Comparison of ENCODE assay signal across 12 cellular contexts in the genomic region with DNA sequence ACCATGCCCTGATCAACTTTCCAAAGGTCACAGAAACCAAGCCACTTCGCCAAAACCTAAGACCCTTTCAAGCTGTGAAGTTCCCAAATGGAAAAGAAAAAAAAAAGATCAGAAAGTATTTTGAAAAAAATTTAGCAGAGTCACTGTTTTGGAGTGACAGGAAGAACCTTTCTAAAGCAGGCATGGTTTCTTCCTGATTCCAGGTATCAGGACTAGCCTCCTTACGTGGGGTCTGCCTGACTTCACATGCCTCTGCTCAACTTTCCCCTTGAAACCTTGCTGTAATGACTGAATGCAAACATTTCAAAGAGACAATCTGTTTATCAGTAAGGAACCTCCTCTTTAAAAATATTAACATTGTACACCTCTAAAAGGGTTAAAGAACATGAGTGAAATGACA. TPM values are rescaled to one million over a fixed set of nuclear protein-coding genes. Genes with fewer than 3 reads are reported as not detected.
DNase-seq lines count a peak whose midpoint lies in the region; ATAC-seq and TF ChIP-seq lines count a peak whose summit lies in the region.
"Had no signal": no experiment of that assay in that cellular context is flagged by ENCODE, and none has a peak within 500 bp of the region (broad histone marks: within the 10 kb centered on the region; RNA-seq: fewer than 3 reads in every experiment).

No MANE protein-coding gene starts in this region.

- peak overlapping the region; percentile 91 for H3K27ac Mint-ChIP-seq in osteocyte (ENCODE audit: unreplicated experiment)

- H3K27ac ChIP-seq in heart right ventricle (peak overlapping the region in 7 of 10 donors; percentile 53 to 78 (median 63)), epithelial cell of prostate (peak overlapping the region; percentile 91), uterus (peak overlapping the region; percentile 72 to 76)

- H3K27me3 Mint-ChIP-seq in osteocyte (ENCODE audit: unreplicated experiment): no peaks in the 10 kb centered on the region

- H3K4me1 Mint-ChIP-seq in osteocyte (ENCODE audit: unreplicated experiment): peaks cover 84% of the 10 kb centered on the region

- no peaks in the 10 kb centered on the region for H3K27me3 ChIP-seq in heart right ventricle
- no peaks in the 10 kb centered on the region for H3K27me3 ChIP-seq in uterus
- H3K27me3 ChIP-seq: body of pancreas had no signal

- H3K4me3 ChIP-seq in heart right ventricle (no peak overlapping the region), uterus (no peak overlapping the region)
- H3K4me3 ChIP-seq: body of pancreas had no signal

- intact Hi-C loops in heart right ventricle (cut with DNase I): loop anchor here in 2 of 10 donors (2.0 to 10.0 kb wide), 2 partner anchors 47 to 63 kb away; no protein-coding TSS in a partner anchor
- intact Hi-C loops in left cardiac atrium (cut with DNase I): no loop called here
- intact Hi-C loops in uterus (cut with DNase I; ENCODE audit: low total_unique reads): no loop called here

- DNase-seq in heart right ventricle (no peak), left cardiac atrium (no peak), epithelial cell of prostate (ENCODE audit: low read depth, low spot score) (no peak), osteocyte (ENCODE audit: extremely low spot score, unreplicated experiment) (no peak), uterus (no peak), DMS114 treated with DMSO at 0.1 percent for 48 hours (lab: John Stamatoyannopoulos, UW; ENCODE audit: unreplicated experiment) (no peak)
- no peak for DNase-seq in activated naive CD4-positive, alpha-beta T cell treated with anti-CD3 and anti-CD28 coated beads, Interleukin-2, amount 50 U/mL, for 16 hours
- DNase-seq: activated CD4-positive, alpha-beta T cell treated with anti-CD3 and anti-CD28 coated beads, Interleukin-2, amount 50 U/mL, for 48 hours; body of pancreas; NCI-H1105 treated with DMSO at 0.1 percent for 48 hours; substantia nigra had no signal

- no peaks in the 10 kb centered on the region for H3K9me3 ChIP-seq in heart right ventricle
- no peaks in the 10 kb centered on the region for H3K9me3 ChIP-seq in uterus
- H3K9me3 ChIP-seq: body of pancreas had no signal

- H3K4me3 Mint-ChIP-seq in osteocyte (ENCODE audit: unreplicated experiment): peak overlapping the region; percentile 17

- H3K9me3 Mint-ChIP-seq in osteocyte (ENCODE audit: unreplicated experiment): no peaks in the 10 kb centered on the region

- TF ChIP-seq CTCF in heart right ventricle (IDR thresholded peaks at IDR 0.05): no peak
- TF ChIP-seq CTCF in osteocyte (IDR thresholded peaks at IDR 0.05): no peak
- TF ChIP-seq CTCF in uterus (IDR thresholded peaks at IDR 0.05): no peak

- no peak for TF ChIP-seq POLR2A in uterus (IDR thresholded peaks at IDR 0.05)

- H3K36me3 Mint-ChIP-seq in osteocyte (ENCODE audit: unreplicated experiment): peaks cover 5% of the 10 kb centered on the region

- ATAC-seq in heart right ventricle (no peak), left cardiac atrium (no peak), HG03159 (IDR thresholded peaks at IDR 0.05; ENCODE audit: unreplicated experiment) (no peak)
- ATAC-seq: body of pancreas had no signal

- H3K4me1 ChIP-seq in heart right ventricle (peaks cover 14 to 95% (median 86%) of the 10 kb centered on the region in 9 donors), uterus (peaks cover 6 to 31% of the 10 kb centered on the region in 2 donors)

- peaks cover 0 to 12% (median 0%) of the 10 kb centered on the region in 9 donors for H3K36me3 ChIP-seq in heart right ventricle
- no peaks in the 10 kb centered on the region for H3K36me3 ChIP-seq in uterus

- WGBS in heart right ventricle, 2 donors: 58 to 72% methylated on average over 2 of the region's 2 CpGs

RNA-seq across cellular contexts. Expression of gene CORO1C, which starts 9.5 kb away (rescaled TPM):
- 10 to 100 TPM; 50.2 to 88.6 (median 59.1) TPM for total RNA-seq in heart right ventricle
- polyA plus RNA-seq in heart right ventricle: 10 to 100 TPM; 25.5 to 34.5 TPM
- total RNA-seq in left cardiac atrium: 100 to 1,000 TPM in 1 of 2 donors, 10 to 100 TPM in 1; 95.0 to 109 TPM
- 234 and 248 TPM in 2 replicates for total RNA-seq in osteocyte
- total RNA-seq in uterus: 100 to 1,000 TPM; 129 to 357 (median 235) TPM
